In the genomic region with DNA sequence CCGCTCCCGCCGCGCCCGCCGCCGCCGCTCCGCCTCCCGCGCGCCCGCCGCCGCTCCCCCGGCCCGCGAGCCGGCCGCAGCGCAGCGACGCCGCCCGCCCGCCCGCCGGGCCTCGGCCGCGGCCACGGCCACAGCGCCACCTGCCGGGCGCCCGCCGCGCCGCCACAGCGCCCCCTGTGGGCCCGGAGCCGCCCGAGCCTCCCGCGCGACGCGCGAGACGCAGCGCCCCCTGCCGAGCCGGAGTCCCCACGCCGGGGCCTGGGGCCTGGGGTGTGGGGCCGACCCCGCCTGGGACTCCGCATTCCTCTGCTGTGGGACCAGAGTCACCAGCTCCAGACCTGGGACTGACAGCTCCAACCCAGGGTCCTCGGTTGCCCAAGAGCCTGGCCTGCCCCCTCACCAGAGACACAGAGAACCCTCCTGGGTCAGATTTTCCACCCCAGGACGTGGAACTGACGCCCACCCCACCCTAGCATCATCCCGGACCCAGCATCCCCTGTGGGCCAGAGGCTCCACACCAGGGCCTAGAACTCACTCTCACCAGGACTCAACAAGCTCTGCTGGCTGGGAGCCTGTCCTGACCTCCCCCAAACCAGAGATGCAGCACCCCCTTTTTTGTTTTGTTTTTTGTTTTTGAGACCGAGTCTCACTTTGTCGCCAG, we compare ENCODE assay signal across 8 cellular contexts. TPM values are rescaled to one million over a fixed set of nuclear protein-coding genes. Genes with fewer than 3 reads are reported as not detected.
DNase-seq lines count a peak whose midpoint lies in the region; ATAC-seq and TF ChIP-seq lines count a peak whose summit lies in the region.

A gene with protein sequence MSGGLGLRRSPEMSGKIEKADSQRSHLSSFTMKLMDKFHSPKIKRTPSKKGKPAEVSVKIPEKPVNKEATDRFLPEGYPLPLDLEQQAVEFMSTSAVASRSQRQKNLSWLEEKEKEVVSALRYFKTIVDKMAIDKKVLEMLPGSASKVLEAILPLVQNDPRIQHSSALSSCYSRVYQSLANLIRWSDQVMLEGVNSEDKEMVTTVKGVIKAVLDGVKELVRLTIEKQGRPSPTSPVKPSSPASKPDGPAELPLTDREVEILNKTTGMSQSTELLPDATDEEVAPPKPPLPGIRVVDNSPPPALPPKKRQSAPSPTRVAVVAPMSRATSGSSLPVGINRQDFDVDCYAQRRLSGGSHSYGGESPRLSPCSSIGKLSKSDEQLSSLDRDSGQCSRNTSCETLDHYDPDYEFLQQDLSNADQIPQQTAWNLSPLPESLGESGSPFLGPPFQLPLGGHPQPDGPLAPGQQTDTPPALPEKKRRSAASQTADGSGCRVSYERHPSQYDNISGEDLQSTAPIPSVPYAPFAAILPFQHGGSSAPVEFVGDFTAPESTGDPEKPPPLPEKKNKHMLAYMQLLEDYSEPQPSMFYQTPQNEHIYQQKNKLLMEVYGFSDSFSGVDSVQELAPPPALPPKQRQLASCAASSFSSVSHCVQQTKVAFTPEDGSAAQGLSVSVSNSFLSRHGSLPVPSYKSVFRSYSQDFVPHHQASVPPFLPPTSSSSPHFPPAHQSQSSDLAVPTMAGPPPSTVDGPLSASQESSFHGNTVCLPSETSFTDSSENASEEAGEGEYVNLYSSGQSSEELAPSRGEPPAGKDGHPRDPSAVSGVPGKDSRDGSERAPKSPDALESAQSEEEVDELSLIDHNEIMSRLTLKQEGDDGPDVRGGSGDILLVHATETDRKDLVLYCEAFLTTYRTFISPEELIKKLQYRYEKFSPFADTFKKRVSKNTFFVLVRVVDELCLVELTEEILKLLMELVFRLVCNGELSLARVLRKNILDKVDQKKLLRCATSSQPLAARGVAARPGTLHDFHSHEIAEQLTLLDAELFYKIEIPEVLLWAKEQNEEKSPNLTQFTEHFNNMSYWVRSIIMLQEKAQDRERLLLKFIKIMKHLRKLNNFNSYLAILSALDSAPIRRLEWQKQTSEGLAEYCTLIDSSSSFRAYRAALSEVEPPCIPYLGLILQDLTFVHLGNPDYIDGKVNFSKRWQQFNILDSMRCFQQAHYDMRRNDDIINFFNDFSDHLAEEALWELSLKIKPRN (N-terminal part only) (minus strand): TSS at position 89 of the 661 bp plus-strand sequence. CDS start 246 bp downstream, outside the sequence.

- peak within 1 kb of the TSS; percentile 80 for H3K4me2 ChIP-seq in trophoblast cell (ENCODE audit: low read length)

- DNase-seq in GM13977 (ENCODE audit: low spot score), result peak; percentile 89
- DNase-seq in SJCRH30, result peak; percentile 67 to 73
- DNase-seq in cardiac muscle cell (ENCODE audit: low read depth in 1 of 2, low spot score in 1 of 2), result peak; percentile 59 to 76
- DNase-seq in trophoblast cell, result peak in 1 of 2 donors; percentile 83
- peak; percentile 90 for DNase-seq in upper lobe of right lung

- peak within 1 kb of the TSS; percentile 77 for H3K4me3 ChIP-seq in SJCRH30
- H3K4me3 ChIP-seq in cardiac muscle cell, result peak within 1 kb of the TSS; percentile 46
- H3K4me3 ChIP-seq in trophoblast cell (ENCODE audit: low read depth, low read length), result peak within 1 kb of the TSS; percentile 80
- peak within 1 kb of the TSS; percentile 70 for H3K4me3 ChIP-seq in upper lobe of right lung

- peak within 1 kb of the TSS; percentile 92 for H3K18ac ChIP-seq in trophoblast cell (ENCODE audit: low read length)

- H3K27me3 ChIP-seq in SJCRH30 (no peaks in the 10 kb centered on the region), cardiac muscle cell (no peaks in the 10 kb centered on the region), trophoblast cell (ENCODE audit: insufficient read depth, low read length) (no peaks in the 10 kb centered on the region), upper lobe of right lung (no peaks in the 10 kb centered on the region)

- peaks cover 57% of the 10 kb centered on the region for H3K4me1 Mint-ChIP-seq in activated naive CD4-positive, alpha-beta T cell treated with anti-CD3 and anti-CD28 coated beads, Interleukin-2, amount 50 U/mL, for 24 hours

- peak within 1 kb of the TSS; percentile 91 for H3K4me3 Mint-ChIP-seq in activated naive CD4-positive, alpha-beta T cell treated with anti-CD3 and anti-CD28 coated beads, Interleukin-2, amount 50 U/mL, for 24 hours

- H2BK12ac ChIP-seq in trophoblast cell (ENCODE audit: low read length), result peak within 1 kb of the TSS; percentile 89

- H3K79me2 ChIP-seq in trophoblast cell (ENCODE audit: control insufficient read depth, insufficient read depth, low read length, poor library complexity), result peaks cover 25% of the 10 kb centered on the region

- H4K8ac ChIP-seq in trophoblast cell (ENCODE audit: low read depth, low read length), result peak within 1 kb of the TSS; percentile 83

- H3K9ac ChIP-seq in trophoblast cell (ENCODE audit: low read length), result peak within 1 kb of the TSS; percentile 78

- H3K79me1 ChIP-seq in trophoblast cell (ENCODE audit: low read length), result peaks cover 37% of the 10 kb centered on the region

- H2AK5ac ChIP-seq in trophoblast cell (ENCODE audit: low read length), result peak within 1 kb of the TSS; percentile 90

- no peaks in the 10 kb centered on the region for H3K9me3 Mint-ChIP-seq in activated naive CD4-positive, alpha-beta T cell treated with anti-CD3 and anti-CD28 coated beads, Interleukin-2, amount 50 U/mL, for 24 hours

- in situ Hi-C loops in GM13977 (cut with MboI; ENCODE audit: low pct_unique_long_range_greater_than_20kb, low sequenced_read_pairs, unreplicated experiment), result loop anchor here (10.0 kb wide), 3 partner anchors 85 to 375 kb away; no protein-coding TSS in a partner anchor

- peak within 1 kb of the TSS; percentile 91 for H3K14ac ChIP-seq in trophoblast cell (ENCODE audit: low read length)

- no CpG with 5 or more reads among the region's 64 CpGs for WGBS in trophoblast cell (ENCODE audit: extremely low coverage, insufficient coverage, insufficient read length)

- peak within 1 kb of the TSS; percentile 52 for H2AFZ ChIP-seq in trophoblast cell (ENCODE audit: insufficient read depth, low read length, poor library complexity)

- H3K4me1 ChIP-seq in SJCRH30, result peaks cover 26% of the 10 kb centered on the region
- H3K4me1 ChIP-seq in cardiac muscle cell (ENCODE audit: low read depth), result peaks cover 6% of the 10 kb centered on the region
- H3K4me1 ChIP-seq in trophoblast cell (ENCODE audit: control insufficient read depth in 1 of 2, insufficient read depth in 2 of 2, low read length in 2 of 2), result peaks cover 34 to 42% of the 10 kb centered on the region in 2 experiments
- H3K4me1 ChIP-seq in upper lobe of right lung, result peaks cover 45% of the 10 kb centered on the region

- peak within 1 kb of the TSS; percentile 95 for H3K4ac ChIP-seq in trophoblast cell (ENCODE audit: low read depth, low read length)

- no peaks in the 10 kb centered on the region for H3K27me3 Mint-ChIP-seq in activated naive CD4-positive, alpha-beta T cell treated with anti-CD3 and anti-CD28 coated beads, Interleukin-2, amount 50 U/mL, for 24 hours

- H4K12ac ChIP-seq in trophoblast cell (ENCODE audit: low read depth, low read length), result peak within 1 kb of the TSS; percentile 80

- H3K27ac ChIP-seq in 22Rv1 (peak within 1 kb of the TSS; percentile 56), SJCRH30 (peak within 1 kb of the TSS; percentile 66), cardiac muscle cell (peak within 1 kb of the TSS; percentile 43), trophoblast cell (ENCODE audit: low read depth, low read length) (peak within 1 kb of the TSS; percentile 85), upper lobe of right lung (peak within 1 kb of the TSS; percentile 87)

- peak; percentile 51 for ATAC-seq in HG03159 (IDR thresholded peaks at IDR 0.05; ENCODE audit: unreplicated experiment)
- peak; percentile 93 for ATAC-seq in upper lobe of right lung

- peak within 1 kb of the TSS; percentile 88 for H2BK5ac ChIP-seq in trophoblast cell (ENCODE audit: low read depth, low read length, poor library complexity)

- intact Hi-C loops in upper lobe of right lung (cut with DNase I), result loop anchor here (5.0 to 10.0 kb wide), 2 partner anchors 65 to 148 kb away; no protein-coding TSS in a partner anchor

- peak; percentile 96 for TF ChIP-seq CTCF in 22Rv1 (IDR thresholded peaks at IDR 0.05)
- peak; percentile 100 for TF ChIP-seq CTCF in GM13977 (IDR thresholded peaks at IDR 0.05; ENCODE audit: extremely low read depth, insufficient read depth, missing control alignments)
- TF ChIP-seq CTCF in cardiac muscle cell (IDR thresholded peaks at IDR 0.05; ENCODE audit: low read depth, low read length), result peak; percentile 70
- TF ChIP-seq CTCF in upper lobe of right lung (IDR thresholded peaks at IDR 0.05), result peak; percentile 72

- H2BK120ac ChIP-seq in trophoblast cell (ENCODE audit: insufficient read depth, low read length, poor library complexity), result peak within 1 kb of the TSS; percentile 93

- H3K27ac Mint-ChIP-seq in activated naive CD4-positive, alpha-beta T cell treated with anti-CD3 and anti-CD28 coated beads, Interleukin-2, amount 50 U/mL, for 24 hours, result peak within 1 kb of the TSS; percentile 83

- peak within 1 kb of the TSS; percentile 97 for H4K91ac ChIP-seq in trophoblast cell (ENCODE audit: low read depth, low read length)

- H3K36me3 Mint-ChIP-seq in activated naive CD4-positive, alpha-beta T cell treated with anti-CD3 and anti-CD28 coated beads, Interleukin-2, amount 50 U/mL, for 24 hours, result peaks cover 3% of the 10 kb centered on the region

- H3K9me3 ChIP-seq in SJCRH30 (replicated peaks), result no peaks in the 10 kb centered on the region
- H3K9me3 ChIP-seq in cardiac muscle cell (ENCODE audit: low read depth), result no peaks in the 10 kb centered on the region
- peaks cover 2% of the 10 kb centered on the region for H3K9me3 ChIP-seq in trophoblast cell (ENCODE audit: insufficient read depth, low read depth, low read length)
- no peaks in the 10 kb centered on the region for H3K9me3 ChIP-seq in upper lobe of right lung

- no peak within 1 kb of the TSS for H3K23ac ChIP-seq in trophoblast cell (ENCODE audit: low read length)

- no peaks in the 10 kb centered on the region for H3K36me3 ChIP-seq in SJCRH30
- no peaks in the 10 kb centered on the region for H3K36me3 ChIP-seq in cardiac muscle cell
- H3K36me3 ChIP-seq in trophoblast cell (ENCODE audit: control insufficient read depth in 1 of 2, insufficient read depth in 2 of 2, low read length in 2 of 2), result no peaks in the 10 kb centered on the region
- no peaks in the 10 kb centered on the region for H3K36me3 ChIP-seq in upper lobe of right lung

RNA-seq across cellular contexts. Expression of the gene that starts here (rescaled TPM):
- 78.5 and 82.0 TPM in 2 replicates for total RNA-seq in SJCRH30 (2014; rRNA removed; shearing (Covaris generic))
- total RNA-seq in cardiac muscle cell (37.3 and 42.1 TPM in 2 replicates), upper lobe of right lung (144 TPM)
- polyA plus RNA-seq in cardiac muscle cell, result 49.5 and 51.1 TPM in 2 replicates
- 77.7 and 79.5 TPM in 2 replicates for polyA plus RNA-seq in trophoblast cell (2013)
